ENCODE assay signal across 1 cellular context in genomic region chr6:7238900-7239589, GRCh38.
TF ChIP-seq lines count a peak whose summit lies in the region.

No MANE protein-coding gene starts in this region.

TF ChIP-seq in HEK293, 187 proteins besides CTCF, POLR2A, EP300 and RAD21 (continued from another document and continues in another):
- peak; percentile 37; the same call in 1 of the 2 replicates for TF ChIP-seq GLIS1 (tag by site-specific recombination; IDR thresholded peaks at IDR 0.05)
- TF ChIP-seq GLIS2 (tag by site-specific recombination; IDR thresholded peaks at IDR 0.05), result no peak
- TF ChIP-seq ZBTB17 (tag by site-specific recombination; IDR thresholded peaks at IDR 0.05), result 0 out of 2 replicates have a peak, but pooled peaks have one; percentile 31
- peak; percentile 63; the same call in 1 of the 2 replicates for TF ChIP-seq ZNF121 (tag by site-specific recombination; IDR thresholded peaks at IDR 0.05)
- TF ChIP-seq, protein P1, sequence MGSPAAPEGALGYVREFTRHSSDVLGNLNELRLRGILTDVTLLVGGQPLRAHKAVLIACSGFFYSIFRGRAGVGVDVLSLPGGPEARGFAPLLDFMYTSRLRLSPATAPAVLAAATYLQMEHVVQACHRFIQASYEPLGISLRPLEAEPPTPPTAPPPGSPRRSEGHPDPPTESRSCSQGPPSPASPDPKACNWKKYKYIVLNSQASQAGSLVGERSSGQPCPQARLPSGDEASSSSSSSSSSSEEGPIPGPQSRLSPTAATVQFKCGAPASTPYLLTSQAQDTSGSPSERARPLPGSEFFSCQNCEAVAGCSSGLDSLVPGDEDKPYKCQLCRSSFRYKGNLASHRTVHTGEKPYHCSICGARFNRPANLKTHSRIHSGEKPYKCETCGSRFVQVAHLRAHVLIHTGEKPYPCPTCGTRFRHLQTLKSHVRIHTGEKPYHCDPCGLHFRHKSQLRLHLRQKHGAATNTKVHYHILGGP (tag by site-specific recombination; IDR thresholded peaks at IDR 0.05), result no peak
- TF ChIP-seq TCF7L2 (IDR thresholded peaks at IDR 0.05; ENCODE audit: borderline replicate concordance, low read depth, low read length), result no peak
- no peak for TF ChIP-seq ZNF416 (tag by site-specific recombination; IDR thresholded peaks at IDR 0.05)
- TF ChIP-seq ZNF544 (tag by site-specific recombination; IDR thresholded peaks at IDR 0.05), result no peak
- peak; percentile 43; the same call in 1 of the 2 replicates for TF ChIP-seq ZEB2 (tag by site-specific recombination; IDR thresholded peaks at IDR 0.05)
- no peak for TF ChIP-seq ZNF549 (tag by site-specific recombination; IDR thresholded peaks at IDR 0.05)
- TF ChIP-seq ZNF341 (tag by site-specific recombination; IDR thresholded peaks at IDR 0.05; ENCODE audit: low read depth), result no peak
- no peak for TF ChIP-seq ZFP37 (tag by site-specific recombination; IDR thresholded peaks at IDR 0.05)
- TF ChIP-seq, protein P2, sequence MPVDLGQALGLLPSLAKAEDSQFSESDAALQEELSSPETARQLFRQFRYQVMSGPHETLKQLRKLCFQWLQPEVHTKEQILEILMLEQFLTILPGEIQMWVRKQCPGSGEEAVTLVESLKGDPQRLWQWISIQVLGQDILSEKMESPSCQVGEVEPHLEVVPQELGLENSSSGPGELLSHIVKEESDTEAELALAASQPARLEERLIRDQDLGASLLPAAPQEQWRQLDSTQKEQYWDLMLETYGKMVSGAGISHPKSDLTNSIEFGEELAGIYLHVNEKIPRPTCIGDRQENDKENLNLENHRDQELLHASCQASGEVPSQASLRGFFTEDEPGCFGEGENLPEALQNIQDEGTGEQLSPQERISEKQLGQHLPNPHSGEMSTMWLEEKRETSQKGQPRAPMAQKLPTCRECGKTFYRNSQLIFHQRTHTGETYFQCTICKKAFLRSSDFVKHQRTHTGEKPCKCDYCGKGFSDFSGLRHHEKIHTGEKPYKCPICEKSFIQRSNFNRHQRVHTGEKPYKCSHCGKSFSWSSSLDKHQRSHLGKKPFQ (tag by site-specific recombination; IDR thresholded peaks at IDR 0.05), result no peak
- TF ChIP-seq, protein P3, sequence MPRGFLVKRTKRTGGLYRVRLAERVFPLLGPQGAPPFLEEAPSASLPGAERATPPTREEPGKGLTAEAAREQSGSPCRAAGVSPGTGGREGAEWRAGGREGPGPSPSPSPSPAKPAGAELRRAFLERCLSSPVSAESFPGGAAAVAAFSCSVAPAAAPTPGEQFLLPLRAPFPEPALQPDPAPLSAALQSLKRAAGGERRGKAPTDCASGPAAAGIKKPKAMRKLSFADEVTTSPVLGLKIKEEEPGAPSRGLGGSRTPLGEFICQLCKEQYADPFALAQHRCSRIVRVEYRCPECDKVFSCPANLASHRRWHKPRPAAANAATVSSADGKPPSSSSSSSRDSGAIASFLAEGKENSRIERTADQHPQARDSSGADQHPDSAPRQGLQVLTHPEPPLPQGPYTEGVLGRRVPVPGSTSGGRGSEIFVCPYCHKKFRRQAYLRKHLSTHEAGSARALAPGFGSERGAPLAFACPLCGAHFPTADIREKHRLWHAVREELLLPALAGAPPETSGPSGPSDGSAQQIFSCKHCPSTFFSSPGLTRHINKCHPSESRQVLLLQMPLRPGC (tag by site-specific recombination; IDR thresholded peaks at IDR 0.05), result no peak
- no peak for TF ChIP-seq ZNF155 (tag by site-specific recombination; IDR thresholded peaks at IDR 0.05)
- no peak for TF ChIP-seq ZNF514 (tag by site-specific recombination; IDR thresholded peaks at IDR 0.05)
- no peak for TF ChIP-seq ZFP3 (tag by site-specific recombination; IDR thresholded peaks at IDR 0.05; ENCODE audit: low read depth)
- no peak for TF ChIP-seq ZNF426 (tag by site-specific recombination; IDR thresholded peaks at IDR 0.05)
- no peak for TF ChIP-seq SCRT1 (tag by site-specific recombination; IDR thresholded peaks at IDR 0.05; ENCODE audit: borderline replicate concordance)
- 0 out of 2 replicates have a peak, but pooled peaks have one; percentile 34 for TF ChIP-seq ZNF561 (tag by site-specific recombination; IDR thresholded peaks at IDR 0.05; ENCODE audit: borderline replicate concordance)
- no peak for TF ChIP-seq ZNF239 (tag by site-specific recombination; IDR thresholded peaks at IDR 0.05)
- peak; percentile 28; the same call in 1 of the 2 replicates for TF ChIP-seq REST (tag by site-specific recombination; IDR thresholded peaks at IDR 0.05)
- no peak for TF ChIP-seq MZF1 (tag by site-specific recombination; IDR thresholded peaks at IDR 0.05; ENCODE audit: borderline replicate concordance)
- 0 out of 2 replicates have a peak, but pooled peaks have one; percentile 47 for TF ChIP-seq ZNF600 (tag by site-specific recombination; IDR thresholded peaks at IDR 0.05)
- TF ChIP-seq ZNF677 (tag by site-specific recombination; IDR thresholded peaks at IDR 0.05), result no peak
- no peak for TF ChIP-seq ZNF350 (tag by site-specific recombination; IDR thresholded peaks at IDR 0.05)
- no peak for TF ChIP-seq ZNF394 (tag by site-specific recombination; IDR thresholded peaks at IDR 0.05; ENCODE audit: borderline replicate concordance)
- TF ChIP-seq KLF1 (tag by site-specific recombination; IDR thresholded peaks at IDR 0.05), result peak; percentile 21; the same call in 1 of the 2 replicates
- no peak for TF ChIP-seq ZNF112 (tag by site-specific recombination; IDR thresholded peaks at IDR 0.05)
- TF ChIP-seq ZNF658 (tag by site-specific recombination; IDR thresholded peaks at IDR 0.05), result no peak
- TF ChIP-seq, protein P4, sequence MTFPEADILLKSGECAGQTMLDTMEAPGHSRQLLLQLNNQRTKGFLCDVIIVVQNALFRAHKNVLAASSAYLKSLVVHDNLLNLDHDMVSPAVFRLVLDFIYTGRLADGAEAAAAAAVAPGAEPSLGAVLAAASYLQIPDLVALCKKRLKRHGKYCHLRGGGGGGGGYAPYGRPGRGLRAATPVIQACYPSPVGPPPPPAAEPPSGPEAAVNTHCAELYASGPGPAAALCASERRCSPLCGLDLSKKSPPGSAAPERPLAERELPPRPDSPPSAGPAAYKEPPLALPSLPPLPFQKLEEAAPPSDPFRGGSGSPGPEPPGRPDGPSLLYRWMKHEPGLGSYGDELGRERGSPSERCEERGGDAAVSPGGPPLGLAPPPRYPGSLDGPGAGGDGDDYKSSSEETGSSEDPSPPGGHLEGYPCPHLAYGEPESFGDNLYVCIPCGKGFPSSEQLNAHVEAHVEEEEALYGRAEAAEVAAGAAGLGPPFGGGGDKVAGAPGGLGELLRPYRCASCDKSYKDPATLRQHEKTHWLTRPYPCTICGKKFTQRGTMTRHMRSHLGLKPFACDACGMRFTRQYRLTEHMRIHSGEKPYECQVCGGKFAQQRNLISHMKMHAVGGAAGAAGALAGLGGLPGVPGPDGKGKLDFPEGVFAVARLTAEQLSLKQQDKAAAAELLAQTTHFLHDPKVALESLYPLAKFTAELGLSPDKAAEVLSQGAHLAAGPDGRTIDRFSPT (tag by site-specific recombination; IDR thresholded peaks at IDR 0.05), result no peak
- TF ChIP-seq ZNF2 (tag by site-specific recombination; IDR thresholded peaks at IDR 0.05), result no peak
- TF ChIP-seq ZNF169 (tag by site-specific recombination; IDR thresholded peaks at IDR 0.05), result no peak
- no peak for TF ChIP-seq ZNF404 (tag by site-specific recombination; IDR thresholded peaks at IDR 0.05)
- no peak for TF ChIP-seq SETDB1 (IDR thresholded peaks at IDR 0.05; ENCODE audit: insufficient read length, low read length)
- TF ChIP-seq GLI2 (tag by site-specific recombination; IDR thresholded peaks at IDR 0.05; ENCODE audit: borderline replicate concordance, low read depth), result no peak
- no peak for TF ChIP-seq ZNF211 (tag by site-specific recombination; IDR thresholded peaks at IDR 0.05; ENCODE audit: low read depth)
- TF ChIP-seq, protein P5, sequence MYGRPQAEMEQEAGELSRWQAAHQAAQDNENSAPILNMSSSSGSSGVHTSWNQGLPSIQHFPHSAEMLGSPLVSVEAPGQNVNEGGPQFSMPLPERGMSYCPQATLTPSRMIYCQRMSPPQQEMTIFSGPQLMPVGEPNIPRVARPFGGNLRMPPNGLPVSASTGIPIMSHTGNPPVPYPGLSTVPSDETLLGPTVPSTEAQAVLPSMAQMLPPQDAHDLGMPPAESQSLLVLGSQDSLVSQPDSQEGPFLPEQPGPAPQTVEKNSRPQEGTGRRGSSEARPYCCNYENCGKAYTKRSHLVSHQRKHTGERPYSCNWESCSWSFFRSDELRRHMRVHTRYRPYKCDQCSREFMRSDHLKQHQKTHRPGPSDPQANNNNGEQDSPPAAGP (tag by site-specific recombination; IDR thresholded peaks at IDR 0.05), result peak; percentile 54; the same call in 1 of the 2 replicates
- TF ChIP-seq ZFHX2 (tag by site-specific recombination; conservative IDR thresholded peaks at IDR 0.05), result 0 out of 2 replicates have a peak, but pooled peaks have one; percentile 15
- TF ChIP-seq ZIC2 (tag by site-specific recombination; IDR thresholded peaks at IDR 0.05), result peak; percentile 96
- TF ChIP-seq, protein P6, sequence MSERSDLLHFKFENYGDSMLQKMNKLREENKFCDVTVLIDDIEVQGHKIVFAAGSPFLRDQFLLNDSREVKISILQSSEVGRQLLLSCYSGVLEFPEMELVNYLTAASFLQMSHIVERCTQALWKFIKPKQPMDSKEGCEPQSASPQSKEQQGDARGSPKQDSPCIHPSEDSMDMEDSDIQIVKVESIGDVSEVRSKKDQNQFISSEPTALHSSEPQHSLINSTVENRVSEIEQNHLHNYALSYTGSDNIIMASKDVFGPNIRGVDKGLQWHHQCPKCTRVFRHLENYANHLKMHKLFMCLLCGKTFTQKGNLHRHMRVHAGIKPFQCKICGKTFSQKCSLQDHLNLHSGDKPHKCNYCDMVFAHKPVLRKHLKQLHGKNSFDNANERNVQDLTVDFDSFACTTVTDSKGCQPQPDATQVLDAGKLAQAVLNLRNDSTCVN (tag by site-specific recombination; optimal IDR thresholded peaks at IDR 0.05), result no peak
- TF ChIP-seq ZNF391 (tag by site-specific recombination; IDR thresholded peaks at IDR 0.05; ENCODE audit: borderline replicate concordance, low read depth), result no peak
- TF ChIP-seq ZNF529 (tag by site-specific recombination; IDR thresholded peaks at IDR 0.05; ENCODE audit: insufficient replicate concordance), result no peak
- TF ChIP-seq ZFP69B (tag by site-specific recombination; IDR thresholded peaks at IDR 0.05), result no peak
- TF ChIP-seq, protein P7, sequence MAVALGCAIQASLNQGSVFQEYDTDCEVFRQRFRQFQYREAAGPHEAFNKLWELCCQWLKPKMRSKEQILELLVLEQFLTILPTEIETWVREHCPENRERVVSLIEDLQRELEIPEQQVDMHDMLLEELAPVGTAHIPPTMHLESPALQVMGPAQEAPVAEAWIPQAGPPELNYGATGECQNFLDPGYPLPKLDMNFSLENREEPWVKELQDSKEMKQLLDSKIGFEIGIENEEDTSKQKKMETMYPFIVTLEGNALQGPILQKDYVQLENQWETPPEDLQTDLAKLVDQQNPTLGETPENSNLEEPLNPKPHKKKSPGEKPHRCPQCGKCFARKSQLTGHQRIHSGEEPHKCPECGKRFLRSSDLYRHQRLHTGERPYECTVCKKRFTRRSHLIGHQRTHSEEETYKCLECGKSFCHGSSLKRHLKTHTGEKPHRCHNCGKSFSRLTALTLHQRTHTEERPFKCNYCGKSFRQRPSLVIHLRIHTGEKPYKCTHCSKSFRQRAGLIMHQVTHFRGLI (tag by site-specific recombination; IDR thresholded peaks at IDR 0.05), result no peak
- no peak for TF ChIP-seq ZNF610 (tag by site-specific recombination; IDR thresholded peaks at IDR 0.05; ENCODE audit: borderline replicate concordance)
- no peak for TF ChIP-seq ZNF837 (tag by site-specific recombination; IDR thresholded peaks at IDR 0.05)
- no peak for TF ChIP-seq ZNF146 (tag by site-specific recombination; IDR thresholded peaks at IDR 0.05)
- TF ChIP-seq ZNF37A (tag by site-specific recombination; IDR thresholded peaks at IDR 0.05), result no peak
- no peak for TF ChIP-seq ZNF274 (IDR thresholded peaks at IDR 0.05; ENCODE audit: low read length)
- no peak for TF ChIP-seq ZNF274 (tag by site-specific recombination; IDR thresholded peaks at IDR 0.05; ENCODE audit: borderline replicate concordance)
- TF ChIP-seq ZNF423 (tag by site-specific recombination; IDR thresholded peaks at IDR 0.05), result peak; percentile 83; the same call in 1 of the 2 replicates
- TF ChIP-seq ZNF555 (tag by site-specific recombination; conservative IDR thresholded peaks at IDR 0.05), result no peak
- TF ChIP-seq ZNF354C (tag by site-specific recombination; IDR thresholded peaks at IDR 0.05; ENCODE audit: borderline replicate concordance, low read depth), result no peak
- no peak for TF ChIP-seq ZNF530 (tag by site-specific recombination; IDR thresholded peaks at IDR 0.05; ENCODE audit: low read depth)
- no peak for TF ChIP-seq ZNF335 (tag by site-specific recombination; conservative IDR thresholded peaks at IDR 0.05)
- TF ChIP-seq, protein P8, sequence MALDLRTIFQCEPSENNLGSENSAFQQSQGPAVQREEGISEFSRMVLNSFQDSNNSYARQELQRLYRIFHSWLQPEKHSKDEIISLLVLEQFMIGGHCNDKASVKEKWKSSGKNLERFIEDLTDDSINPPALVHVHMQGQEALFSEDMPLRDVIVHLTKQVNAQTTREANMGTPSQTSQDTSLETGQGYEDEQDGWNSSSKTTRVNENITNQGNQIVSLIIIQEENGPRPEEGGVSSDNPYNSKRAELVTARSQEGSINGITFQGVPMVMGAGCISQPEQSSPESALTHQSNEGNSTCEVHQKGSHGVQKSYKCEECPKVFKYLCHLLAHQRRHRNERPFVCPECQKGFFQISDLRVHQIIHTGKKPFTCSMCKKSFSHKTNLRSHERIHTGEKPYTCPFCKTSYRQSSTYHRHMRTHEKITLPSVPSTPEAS (tag by site-specific recombination; IDR thresholded peaks at IDR 0.05), result no peak
- 0 out of 2 replicates have a peak, but pooled peaks have one; percentile 81 for TF ChIP-seq ZNF660 (tag by site-specific recombination; IDR thresholded peaks at IDR 0.05)
- TF ChIP-seq ZNF366 (tag by site-specific recombination; conservative IDR thresholded peaks at IDR 0.05), result peak; percentile 56
- no peak for TF ChIP-seq GLI4 (tag by site-specific recombination; IDR thresholded peaks at IDR 0.05)
